Comparison of ENCODE assay signal across 33 cellular contexts in the genomic region with DNA sequence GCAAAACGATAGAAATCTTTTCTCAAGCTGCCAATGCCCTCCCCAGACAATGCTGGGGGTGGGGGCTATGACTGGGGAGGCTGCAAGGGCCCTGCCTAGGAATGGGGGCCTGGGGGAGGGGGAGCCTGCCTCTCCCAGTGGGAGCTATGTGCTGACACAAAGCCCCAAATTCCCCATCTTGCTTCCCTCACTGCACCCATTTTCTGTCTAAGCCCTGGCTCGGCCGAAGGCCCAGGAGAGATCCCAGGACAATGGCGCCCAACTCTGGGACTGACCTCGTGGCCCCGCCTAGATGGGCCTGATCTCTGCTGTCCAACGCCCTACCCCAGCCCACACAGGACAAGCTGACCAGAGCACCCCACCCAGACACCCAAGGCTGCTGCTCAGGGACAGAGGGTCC. TPM values are rescaled to one million over a fixed set of nuclear protein-coding genes. Genes with fewer than 3 reads are reported as not detected.
"Had no signal": no experiment of that assay in that cellular context is flagged by ENCODE, and none has a peak within 500 bp of the region (broad histone marks: within the 10 kb centered on the region; RNA-seq: fewer than 3 reads in every experiment).

No MANE protein-coding gene starts in this region.

- H3K27ac Mint-ChIP-seq: activated CD8-positive, alpha-beta T cell treated with anti-CD3 and anti-CD28 coated beads for 36 hours; activated naive CD4-positive, alpha-beta T cell treated with anti-CD3 and anti-CD28 coated beads, Interleukin-2, amount 50 U/mL, for 24 hours; activated naive CD8-positive, alpha-beta T cell treated with anti-CD3 and anti-CD28 coated beads for 36 hours; activated naive CD8-positive, alpha-beta T cell treated with anti-CD3 and anti-CD28 coated beads, Interleukin-2, amount 50 U/mL, for 24 hours; activated T-helper 17 cell treated with anti-CD3 and anti-CD28 coated beads, Interleukin-2, amount 50 U/mL, for 72 hours; effector memory CD8-positive, alpha-beta T cell; WTC11 had no signal

- H3K9me3 Mint-ChIP-seq: activated CD8-positive, alpha-beta T cell treated with anti-CD3 and anti-CD28 coated beads for 36 hours; activated naive CD4-positive, alpha-beta T cell treated with anti-CD3 and anti-CD28 coated beads, Interleukin-2, amount 50 U/mL, for 24 hours; activated naive CD8-positive, alpha-beta T cell treated with anti-CD3 and anti-CD28 coated beads for 36 hours; activated naive CD8-positive, alpha-beta T cell treated with anti-CD3 and anti-CD28 coated beads, Interleukin-2, amount 50 U/mL, for 24 hours; activated T-cell treated with anti-CD3 and anti-CD28 coated beads, Interleukin-2, amount 50 U/mL, for 4 hours; activated T-helper 17 cell treated with anti-CD3 and anti-CD28 coated beads, Interleukin-2, amount 50 U/mL, for 72 hours; effector memory CD8-positive, alpha-beta T cell; WTC11 had no signal

- H3K4me1 ChIP-seq: adrenal gland, body of pancreas, foreskin keratinocyte had no signal

- DNase-seq: activated CD4-positive, alpha-beta T cell treated with anti-CD3 and anti-CD28 coated beads for 1 hour; activated CD4-positive, alpha-beta T cell treated with anti-CD3 and anti-CD28 coated beads for 4 hours; activated CD4-positive, alpha-beta T cell treated with anti-CD3 and anti-CD28 coated beads, Interleukin-2, amount 50 U/mL, for 1 hour; activated CD4-positive, alpha-beta T cell treated with anti-CD3 and anti-CD28 coated beads, Interleukin-2, amount 50 U/mL, for 48 hours; activated CD8-positive, alpha-beta memory T cell treated with anti-CD3 and anti-CD28 coated beads for 24 hours; activated CD8-positive, alpha-beta T cell treated with anti-CD3 and anti-CD28 coated beads for 36 hours; activated effector memory CD4-positive, alpha-beta T cell treated with Interleukin-2 at 50 U/mL for 16 hours; activated gamma-delta T cell treated with Interleukin-2 at 50 U/mL for 16 hours; activated naive CD4-positive, alpha-beta T cell treated with Interleukin-2 at 50 U/mL for 16 hours; activated naive CD8-positive, alpha-beta T cell treated with anti-CD3 and anti-CD28 coated beads for 36 hours; activated naive CD8-positive, alpha-beta T cell treated with anti-CD3 and anti-CD28 coated beads, Interleukin-2, amount 50 U/mL, for 24 hours; activated T-cell treated with anti-CD3 and anti-CD28 coated beads, Interleukin-2, amount 50 U/mL, for 4 hours; adrenal gland; amygdala; aorta; body of pancreas; caudate nucleus; cortex of kidney; dermis blood vessel endothelial cell; effector CD4-positive, alpha-beta T cell; effector memory CD8-positive, alpha-beta T cell; erythroblast; foreskin keratinocyte; gastrocnemius medialis; glutamatergic neuron; T-helper 2 cell had no signal

- H3K36me3 ChIP-seq: adrenal gland, esophagus muscularis mucosa, gastrocnemius medialis had no signal

- H3K4me3 ChIP-seq: adrenal gland, body of pancreas, esophagus muscularis mucosa, gastrocnemius medialis had no signal

- H3K9me3 ChIP-seq: adrenal gland, body of pancreas, esophagus muscularis mucosa, gastrocnemius medialis had no signal

- ATAC-seq: activated CD8-positive, alpha-beta T cell treated with anti-CD3 and anti-CD28 coated beads for 36 hours; activated naive CD8-positive, alpha-beta T cell treated with anti-CD3 and anti-CD28 coated beads, Interleukin-2, amount 50 U/mL, for 24 hours; activated T-cell treated with anti-CD3 and anti-CD28 coated beads, Interleukin-2, amount 50 U/mL, for 4 hours; activated T-helper 17 cell treated with anti-CD3 and anti-CD28 coated beads, Interleukin-2, amount 50 U/mL, for 72 hours; body of pancreas; effector memory CD8-positive, alpha-beta T cell; foreskin keratinocyte; gastrocnemius medialis; WTC11 had no signal

- H3K27me3 ChIP-seq: adrenal gland, body of pancreas, esophagus muscularis mucosa, gastrocnemius medialis had no signal

- FAIRE-seq: colon had no signal

- H3K27ac ChIP-seq: adrenal gland, body of pancreas, esophagus muscularis mucosa, foreskin keratinocyte, gastrocnemius medialis, VCaP had no signal

- H3K4me3 Mint-ChIP-seq: activated CD8-positive, alpha-beta T cell treated with anti-CD3 and anti-CD28 coated beads for 36 hours; activated naive CD4-positive, alpha-beta T cell treated with anti-CD3 and anti-CD28 coated beads, Interleukin-2, amount 50 U/mL, for 24 hours; activated naive CD8-positive, alpha-beta T cell treated with anti-CD3 and anti-CD28 coated beads for 36 hours; activated naive CD8-positive, alpha-beta T cell treated with anti-CD3 and anti-CD28 coated beads, Interleukin-2, amount 50 U/mL, for 24 hours; activated T-cell treated with anti-CD3 and anti-CD28 coated beads, Interleukin-2, amount 50 U/mL, for 4 hours; activated T-helper 17 cell treated with anti-CD3 and anti-CD28 coated beads, Interleukin-2, amount 50 U/mL, for 72 hours; effector memory CD8-positive, alpha-beta T cell; WTC11 had no signal

- H3K36me3 Mint-ChIP-seq: activated naive CD4-positive, alpha-beta T cell treated with anti-CD3 and anti-CD28 coated beads, Interleukin-2, amount 50 U/mL, for 24 hours; activated naive CD8-positive, alpha-beta T cell treated with anti-CD3 and anti-CD28 coated beads for 36 hours; WTC11 had no signal

- H3K27me3 Mint-ChIP-seq: activated CD8-positive, alpha-beta T cell treated with anti-CD3 and anti-CD28 coated beads for 36 hours; activated naive CD4-positive, alpha-beta T cell treated with anti-CD3 and anti-CD28 coated beads, Interleukin-2, amount 50 U/mL, for 24 hours; activated naive CD8-positive, alpha-beta T cell treated with anti-CD3 and anti-CD28 coated beads for 36 hours; activated naive CD8-positive, alpha-beta T cell treated with anti-CD3 and anti-CD28 coated beads, Interleukin-2, amount 50 U/mL, for 24 hours had no signal

- H3K4me1 Mint-ChIP-seq: activated naive CD4-positive, alpha-beta T cell treated with anti-CD3 and anti-CD28 coated beads, Interleukin-2, amount 50 U/mL, for 24 hours; activated naive CD8-positive, alpha-beta T cell treated with anti-CD3 and anti-CD28 coated beads for 36 hours; activated T-helper 17 cell treated with anti-CD3 and anti-CD28 coated beads, Interleukin-2, amount 50 U/mL, for 72 hours had no signal

RNA-seq across cellular contexts. Expression of a gene that starts 11.1 kb away (rescaled TPM):
- total RNA-seq: activated CD8-positive, alpha-beta T cell treated with anti-CD3 and anti-CD28 coated beads for 36 hours; activated naive CD8-positive, alpha-beta T cell treated with anti-CD3 and anti-CD28 coated beads for 36 hours; T-helper 1 cell treated with Interleukin-12 subunit alpha and Interleukin-12 subunit beta and Interleukin-4 antibody, amounts not matched to agents 30 ng/mL and 1 ng/mL, for 36 hours had no signal
